In the genomic region with DNA sequence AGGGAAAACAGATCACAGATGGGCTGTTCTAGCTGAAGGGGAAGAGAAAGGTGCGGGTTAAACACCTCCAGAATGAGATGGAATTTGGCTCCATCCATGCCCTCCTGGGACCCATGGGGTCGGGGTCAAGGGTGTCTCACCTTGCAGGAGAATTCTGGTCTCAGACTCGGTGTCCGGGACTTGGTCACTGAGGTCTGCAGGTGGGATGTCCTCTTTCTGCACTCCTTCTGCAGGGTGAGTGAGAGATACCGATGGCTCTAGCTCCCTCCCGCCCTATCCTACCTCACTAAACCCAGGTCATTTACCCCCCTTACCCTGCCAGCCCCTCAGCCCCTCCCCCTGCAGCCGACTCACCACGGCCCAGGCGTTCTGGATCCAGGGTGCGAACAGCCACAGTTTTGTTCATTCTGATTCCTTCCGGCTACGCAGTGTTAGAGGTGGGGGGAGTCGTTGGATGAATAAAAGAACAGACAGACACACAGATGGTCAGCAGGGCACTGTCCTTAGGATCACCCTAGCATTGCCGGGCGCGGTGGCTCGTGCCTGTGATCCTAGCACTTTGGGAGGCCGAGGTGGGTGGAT, we compare ENCODE assay signal across 30 cellular contexts. TPM values are rescaled to one million over a fixed set of nuclear protein-coding genes. Genes with fewer than 3 reads are reported as not detected.
"Had no signal": no experiment of that assay in that cellular context is flagged by ENCODE, and none has a peak within 500 bp of the region (broad histone marks: within the 10 kb centered on the region; RNA-seq: fewer than 3 reads in every experiment).

No MANE protein-coding gene starts in this region.

- H3K36me3 ChIP-seq: colonic mucosa, esophagus squamous epithelium had no signal

- H3K9me3 ChIP-seq: body of pancreas, colonic mucosa, esophagus squamous epithelium, gastroesophageal sphincter had no signal

- H3K4me3 ChIP-seq: body of pancreas, colonic mucosa, esophagus squamous epithelium, gastroesophageal sphincter had no signal

- H3K4me3 Mint-ChIP-seq: activated CD4-positive, alpha-beta memory T cell treated with anti-CD3 and anti-CD28 coated beads for 36 hours; activated CD4-positive, alpha-beta T cell treated with anti-CD3 and anti-CD28 coated beads for 36 hours; activated CD4-positive, alpha-beta T cell treated with anti-CD3 and anti-CD28 coated beads, Interleukin-2, amount 10 ng/mL, durations not matched to agents 24 days and 14 days; activated CD8-positive, alpha-beta memory T cell treated with anti-CD3 and anti-CD28 coated beads, Interleukin-2, amount 10 ng/mL, durations not matched to agents 7 days and 5 days; activated CD8-positive, alpha-beta T cell treated with anti-CD3 and anti-CD28 coated beads, Interleukin-2, amount 10 ng/mL, durations not matched to agents 7 days and 5 days; activated naive CD4-positive, alpha-beta T cell treated with anti-CD3 and anti-CD28 coated beads for 36 hours; activated naive CD4-positive, alpha-beta T cell treated with anti-CD3 and anti-CD28 coated beads, Interleukin-2, amount 50 U/mL, for 24 hours; activated T-helper 1 cell treated with anti-CD3 and anti-CD28 coated beads, Interleukin-12 subunit alpha, Interleukin-12 subunit beta, Interleukin-2, Interleukin-4 antibody, amounts not matched to agents 30 ng/mL and 10 ng/mL and 1 ng/mL, durations not matched to agents 14 hours and 24 hours and 36 hours had no signal

- H3K36me3 Mint-ChIP-seq: activated CD4-positive, alpha-beta memory T cell treated with anti-CD3 and anti-CD28 coated beads for 36 hours; activated naive CD4-positive, alpha-beta T cell treated with anti-CD3 and anti-CD28 coated beads, Interleukin-2, amount 50 U/mL, for 24 hours had no signal

- H3K27ac Mint-ChIP-seq: activated CD4-positive, alpha-beta T cell treated with anti-CD3 and anti-CD28 coated beads for 36 hours; activated CD4-positive, alpha-beta T cell treated with anti-CD3 and anti-CD28 coated beads, Interleukin-2, amount 10 ng/mL, durations not matched to agents 24 days and 14 days; activated CD8-positive, alpha-beta memory T cell treated with anti-CD3 and anti-CD28 coated beads, Interleukin-2, amount 10 ng/mL, durations not matched to agents 7 days and 5 days; activated naive CD4-positive, alpha-beta T cell treated with anti-CD3 and anti-CD28 coated beads for 36 hours; activated naive CD4-positive, alpha-beta T cell treated with anti-CD3 and anti-CD28 coated beads, Interleukin-2, amount 50 U/mL, for 24 hours; activated T-helper 1 cell treated with anti-CD3 and anti-CD28 coated beads, Interleukin-12 subunit alpha, Interleukin-12 subunit beta, Interleukin-2, Interleukin-4 antibody, amounts not matched to agents 30 ng/mL and 10 ng/mL and 1 ng/mL, durations not matched to agents 14 hours and 24 hours and 36 hours; activated T-helper 2 cell treated with anti-CD3 and anti-CD28 coated beads, Interferon-gamma antibody, Interleukin-2, Interleukin-4, amounts not matched to agents 10 μg/mL and 5 μg/mL and 100 μg/mL, durations not matched to agents 14 hours and 24 hours and 36 hours had no signal

- DNase-seq: activated CD4-positive, alpha-beta memory T cell treated with anti-CD3 and anti-CD28 coated beads for 36 hours; activated CD4-positive, alpha-beta T cell treated with anti-CD3 and anti-CD28 coated beads for 36 hours; activated CD4-positive, alpha-beta T cell treated with anti-CD3 and anti-CD28 coated beads, Interleukin-2, amount 10 ng/mL, durations not matched to agents 24 days and 14 days; activated CD4-positive, CD25-positive, alpha-beta regulatory T cell; activated CD4-positive, CD25-positive, alpha-beta regulatory T cell treated with anti-CD3 and anti-CD28 coated beads, Interleukin-2, amount 50 U/mL, for 72 hours; activated CD8-positive, alpha-beta memory T cell treated with anti-CD3 and anti-CD28 coated beads, Interleukin-2, amount 50 U/mL, for 4 hours; activated CD8-positive, alpha-beta T cell treated with anti-CD3 and anti-CD28 coated beads, Interleukin-2, amount 10 ng/mL, durations not matched to agents 7 days and 5 days; activated effector memory CD4-positive, alpha-beta T cell treated with anti-CD3 and anti-CD28 coated beads, Interleukin-2, amount 50 U/mL, for 16 hours; activated naive CD4-positive, alpha-beta T cell treated with anti-CD3 and anti-CD28 coated beads for 36 hours; activated T-cell treated with anti-CD3 and anti-CD28 coated beads, Interleukin-2, amount 50 U/mL, for 1 hour; activated T-cell treated with anti-CD3 and anti-CD28 coated beads, Interleukin-2, amount 50 U/mL, for 48 hours; amniotic stem cell; anterior cingulate cortex; body of pancreas; caudate nucleus; colonic mucosa; effector CD8-positive, alpha-beta T cell; esophagus squamous epithelium; foreskin melanocyte; T-helper 2 cell had no signal

- H3K9me3 Mint-ChIP-seq: activated CD4-positive, alpha-beta memory T cell treated with anti-CD3 and anti-CD28 coated beads for 36 hours; activated CD4-positive, alpha-beta T cell treated with anti-CD3 and anti-CD28 coated beads, Interleukin-2, amount 10 ng/mL, durations not matched to agents 24 days and 14 days; activated naive CD4-positive, alpha-beta T cell treated with anti-CD3 and anti-CD28 coated beads for 36 hours; activated naive CD4-positive, alpha-beta T cell treated with anti-CD3 and anti-CD28 coated beads, Interleukin-2, amount 50 U/mL, for 24 hours; activated T-helper 1 cell treated with anti-CD3 and anti-CD28 coated beads, Interleukin-12 subunit alpha, Interleukin-12 subunit beta, Interleukin-2, Interleukin-4 antibody, amounts not matched to agents 30 ng/mL and 10 ng/mL and 1 ng/mL, durations not matched to agents 14 hours and 24 hours and 36 hours; activated T-helper 2 cell treated with anti-CD3 and anti-CD28 coated beads, Interferon-gamma antibody, Interleukin-2, Interleukin-4, amounts not matched to agents 10 μg/mL and 5 μg/mL and 100 μg/mL, durations not matched to agents 14 hours and 24 hours and 36 hours had no signal

- H3K4me1 ChIP-seq: body of pancreas, colonic mucosa, esophagus squamous epithelium, gastroesophageal sphincter had no signal

- ATAC-seq: activated CD8-positive, alpha-beta T cell treated with anti-CD3 and anti-CD28 coated beads, Interleukin-2, amount 10 ng/mL, durations not matched to agents 7 days and 5 days; body of pancreas; gastroesophageal sphincter had no signal

- H3K27ac ChIP-seq: body of pancreas, colonic mucosa, epithelial cell of prostate, esophagus squamous epithelium, gastroesophageal sphincter had no signal

- H3K27me3 Mint-ChIP-seq: activated CD4-positive, alpha-beta T cell treated with anti-CD3 and anti-CD28 coated beads for 36 hours; activated CD8-positive, alpha-beta memory T cell treated with anti-CD3 and anti-CD28 coated beads, Interleukin-2, amount 10 ng/mL, durations not matched to agents 7 days and 5 days; activated naive CD4-positive, alpha-beta T cell treated with anti-CD3 and anti-CD28 coated beads, Interleukin-2, amount 50 U/mL, for 24 hours had no signal

- H3K4me1 Mint-ChIP-seq: activated naive CD4-positive, alpha-beta T cell treated with anti-CD3 and anti-CD28 coated beads, Interleukin-2, amount 50 U/mL, for 24 hours had no signal

- H3K27me3 ChIP-seq: body of pancreas, colonic mucosa had no signal

RNA-seq across cellular contexts. Expression of a gene that starts 24.1 kb away (rescaled TPM):
- total RNA-seq: endothelial cell of umbilical vein had no signal

RNA-seq across cellular contexts. Expression of a gene that starts 26.4 kb away (rescaled TPM):
- total RNA-seq: dermis microvascular lymphatic vessel endothelial cell, endothelial cell of umbilical vein, fibroblast of lung, glomerular endothelial cell had no signal
- polyA plus RNA-seq: endothelial cell of umbilical vein, fibroblast of lung had no signal
